ENCODE assay signal across 8 cellular contexts in genomic region chr6:135002229-135002844, GRCh38. TPM values are rescaled to one million over a fixed set of nuclear protein-coding genes. Genes with fewer than 3 reads are reported as not detected.
A peak's percentile ranks its signal among the peaks of the same experiment; 100 is the strongest.
DNase-seq lines count a peak whose midpoint lies in the region; ATAC-seq, FAIRE-seq and TF ChIP-seq lines count a peak whose summit lies in the region.

No MANE protein-coding gene starts in this region.

- H3K18ac ChIP-seq in mesendoderm (ENCODE audit: low read length), result no peak overlapping the region

- intact Hi-C loops in CD4-positive, alpha-beta memory T cell (cut with micrococcal nuclease), result loop anchor here (2.0 kb wide), 1 partner anchor 180 kb away; no protein-coding TSS in a partner anchor
- intact Hi-C loops in K562 (cut with micrococcal nuclease), result loop anchor here (10.0 kb wide), 1 partner anchor 82 kb away; no protein-coding TSS in a partner anchor

- no peak overlapping the region for H3K4me3 Mint-ChIP-seq in CD4-positive, alpha-beta memory T cell
- no peak overlapping the region for H3K4me3 Mint-ChIP-seq in T-cell

- TF ChIP-seq RAD21 in K562 (CRISPR knock-in tag; conservative IDR thresholded peaks at IDR 0.05 in 1 of 2, IDR thresholded peaks at IDR 0.05 in 1 of 2), result peak; percentile 36 to 48

- H3K9me3 ChIP-seq in CD4-positive, alpha-beta memory T cell (ENCODE audit: control insufficient read depth in 1 of 2, low read length in 2 of 2), result no peaks in the 10 kb centered on the region
- H3K9me3 ChIP-seq in K562 (replicated peaks; ENCODE audit: control insufficient read depth, insufficient read depth, low read depth, low read length), result no peaks in the 10 kb centered on the region

- H4K20me1 ChIP-seq in K562 (replicated peaks; ENCODE audit: control insufficient read depth, insufficient read depth, low read length), result no peaks in the 10 kb centered on the region

- no peak overlapping the region for H2AFZ ChIP-seq in K562 (ENCODE audit: low read depth, low read length)

- H3K27me3 ChIP-seq in CD4-positive, alpha-beta memory T cell (ENCODE audit: insufficient read depth, low read length), result no peaks in the 10 kb centered on the region
- H3K27me3 ChIP-seq in K562 (ENCODE audit: control insufficient read depth in 2 of 2, insufficient read depth in 2 of 2, low read length in 2 of 2), result no peaks in the 10 kb centered on the region
- H3K27me3 ChIP-seq in mesendoderm (ENCODE audit: insufficient read depth, low read length, poor library complexity), result no peaks in the 10 kb centered on the region

- CTCF ChIA-PET in CD4-positive, alpha-beta memory T cell (lab: Charles Lee; ENCODE audit: partially characterized antibody), result interaction anchor here (0.5 to 1.0 kb wide), 3 partner anchors 11 to 60 kb away, joined by 3 read pairs; no protein-coding TSS in a partner anchor
- CTCF ChIA-PET in K562 (lab: Yijun Ruan, JAX; ENCODE audit: low intra/inter-chr PET ratio) (interaction anchor here (1.3 kb wide), 1 partner anchor 829 kb away, joined by 5 read pairs; no protein-coding TSS in a partner anchor), T-cell (lab: Charles Lee) (interaction anchor here (0.5 to 1.0 kb wide), 8 partner anchors 10 to 234 kb away, joined by 3 to 8 read pairs (median 4); no protein-coding TSS in a partner anchor)

- no peak overlapping the region for H3K27ac Mint-ChIP-seq in CD4-positive, alpha-beta memory T cell
- H3K27ac Mint-ChIP-seq in T-cell, result no peak overlapping the region

- peaks cover 4% of the 10 kb centered on the region for H3K4me1 ChIP-seq in CD4-positive, alpha-beta memory T cell (ENCODE audit: insufficient read depth, low read length)
- H3K4me1 ChIP-seq in K562 (replicated peaks in 1 of 2; ENCODE audit: control insufficient read depth in 2 of 2, insufficient read depth in 2 of 2, low read length in 2 of 2) (peaks cover 8 to 18% of the 10 kb centered on the region in 2 experiments; a peak in 3 of 5 replicates), mesendoderm (ENCODE audit: control insufficient read depth, low read depth, low read length) (no peaks in the 10 kb centered on the region)

- no peak overlapping the region for H3K4me3 ChIP-seq in CD4-positive, alpha-beta memory T cell (ENCODE audit: low read length in 2 of 2)
- no peak overlapping the region for H3K4me3 ChIP-seq in K562
- H3K4me3 ChIP-seq in mesendoderm (ENCODE audit: low read length), result no peak overlapping the region

- in situ Hi-C loops in K562 (cut with MboI), result no loop called here

- no peak overlapping the region for H2AK5ac ChIP-seq in mesendoderm (ENCODE audit: low read length)

- H4K8ac ChIP-seq in mesendoderm (ENCODE audit: low read depth, low read length), result no peak overlapping the region

- no peaks in the 10 kb centered on the region for H3K27me3 Mint-ChIP-seq in CD4-positive, alpha-beta memory T cell
- no peaks in the 10 kb centered on the region for H3K27me3 Mint-ChIP-seq in T-cell

- FAIRE-seq in K562 (lab: Jason Lieb, UNC), result no peak

- H2BK15ac ChIP-seq in mesendoderm (replicated peaks; ENCODE audit: low read depth), result no peak overlapping the region

- no peak overlapping the region for H3K23ac ChIP-seq in mesendoderm (ENCODE audit: low read length)

- no peak overlapping the region for H2BK120ac ChIP-seq in mesendoderm (ENCODE audit: low read depth, low read length)

- H3K79me2 ChIP-seq in K562 (ENCODE audit: control insufficient read depth, insufficient read depth, low read length) (peaks cover 30% of the 10 kb centered on the region), mesendoderm (ENCODE audit: control insufficient read depth, insufficient read depth, low read length) (no peaks in the 10 kb centered on the region)

- TF ChIP-seq POLR2A in K562 (conservative IDR thresholded peaks at IDR 0.05), result no peak

- peak in 2 of 3 experiments; percentile 34 to 66; a peak in 3 of 6 replicates for TF ChIP-seq CTCF in K562 (IDR thresholded peaks at IDR 0.05 in 2 of 3, conservative IDR thresholded peaks at IDR 0.05 in 1 of 3; ENCODE audit: insufficient read depth in 2 of 3, low read depth in 1 of 3, low read length in 3 of 3)

- no peaks in the 10 kb centered on the region for H3K9me3 Mint-ChIP-seq in CD4-positive, alpha-beta memory T cell
- H3K9me3 Mint-ChIP-seq in T-cell, result no peaks in the 10 kb centered on the region

- ATAC-seq in HG03135 (IDR thresholded peaks at IDR 0.05; ENCODE audit: unreplicated experiment) (peak; percentile 26), K562 (peak; percentile 47), HG03521 (IDR thresholded peaks at IDR 0.05; ENCODE audit: unreplicated experiment) (no peak), T-cell (replicated peaks in 1 of 4) (no peak), GM21529 (IDR thresholded peaks at IDR 0.05; ENCODE audit: unreplicated experiment) (no peak), GM18519 (IDR thresholded peaks at IDR 0.05; ENCODE audit: low FRiP score, unreplicated experiment) (no peak)

- peak in 3 of 5 donors; percentile 19 to 27 (median 20) for DNase-seq in CD4-positive, alpha-beta memory T cell
- DNase-seq in K562 (ENCODE audit: extremely low read depth in 1 of 4, low spot score in 3 of 4) (peak; percentile 19 to 37 (median 22)), mesendoderm (peak; percentile 15), T-cell (no peak)

- H3K4ac ChIP-seq in mesendoderm (ENCODE audit: low read depth, low read length), result no peak overlapping the region

- 76% methylated on average over 5 of the region's 5 CpGs for WGBS in K562 (ENCODE audit: insufficient coverage, low coverage, missing lambda C conversion rate)
- no CpG with 5 or more reads among the region's 5 CpGs for WGBS in mesendoderm (ENCODE audit: extremely low coverage, insufficient coverage, low lambda C conversion rate)

- H3K9me1 ChIP-seq in K562 (ENCODE audit: control insufficient read depth, insufficient read depth, low read length), result no peaks in the 10 kb centered on the region

- H3K4me1 Mint-ChIP-seq in CD4-positive, alpha-beta memory T cell, result peaks cover under 1 to 11% (median 6%) of the 10 kb centered on the region in 4 donors
- H3K4me1 Mint-ChIP-seq in T-cell, result peaks cover 2 to 19% (median 5%) of the 10 kb centered on the region in 3 donors

- H3K4me2 ChIP-seq in K562 (ENCODE audit: insufficient read depth, low read length), result no peak overlapping the region
- no peak overlapping the region for H3K4me2 ChIP-seq in mesendoderm (ENCODE audit: low read length)

- H3K36me3 ChIP-seq in CD4-positive, alpha-beta memory T cell (ENCODE audit: insufficient read depth, low read length), result no peaks in the 10 kb centered on the region
- H3K36me3 ChIP-seq in K562 (ENCODE audit: control insufficient read depth, insufficient read depth, low read length), result peaks cover 54% of the 10 kb centered on the region
- peaks cover under 1% of the 10 kb centered on the region for H3K36me3 ChIP-seq in mesendoderm (ENCODE audit: control insufficient read depth, insufficient read depth, low read length)

- H2BK5ac ChIP-seq in mesendoderm (ENCODE audit: low read length), result no peak overlapping the region

- POLR2A ChIA-PET in CD4-positive, alpha-beta memory T cell (lab: Charles Lee; ENCODE audit: partially characterized antibody), result no interaction called here
- POLR2A ChIA-PET in K562 (lab: Yijun Ruan, JAX), result no interaction called here
- POLR2A ChIA-PET in T-cell (lab: Charles Lee), result no interaction called here

- H3K56ac ChIP-seq in mesendoderm (ENCODE audit: low read length), result no peak overlapping the region

- peaks cover 15 to 24% of the 10 kb centered on the region in 2 donors for H3K36me3 Mint-ChIP-seq in CD4-positive, alpha-beta memory T cell
- H3K36me3 Mint-ChIP-seq in T-cell, result peaks cover 13% of the 10 kb centered on the region

- no peaks in the 10 kb centered on the region for H3K79me1 ChIP-seq in mesendoderm (ENCODE audit: low read length)

- H3K9ac ChIP-seq in K562 (ENCODE audit: insufficient read depth in 1 of 2, low read depth in 2 of 2, low read length in 2 of 2), result no peak overlapping the region
- no peak overlapping the region for H3K9ac ChIP-seq in mesendoderm (ENCODE audit: low read length)

- no peak overlapping the region for H4K5ac ChIP-seq in mesendoderm (ENCODE audit: low read length)

- H3K27ac ChIP-seq in CD4-positive, alpha-beta memory T cell (ENCODE audit: low read depth, low read length), result no peak overlapping the region
- no peak overlapping the region for H3K27ac ChIP-seq in K562 (ENCODE audit: extremely low read depth, low read depth, low read length)
- H3K27ac ChIP-seq in mesendoderm (ENCODE audit: low read depth, low read length), result no peak overlapping the region

- TF ChIP-seq EP300 in K562 (IDR thresholded peaks at IDR 0.05; ENCODE audit: low read length), result no peak

- no TSS peak for BruUV-seq in K562 (replicated peaks; lab: Mats Ljungman, UMichigan)

RNA-seq across cellular contexts. Expression of gene HBS1L, which starts 52.3 kb away (rescaled TPM):
- 10 to 100 TPM; 63.8 to 69.9 TPM for total RNA-seq in CD4-positive, alpha-beta memory T cell
- 10 to 100 TPM; 49.0 to 59.5 TPM for polyA plus RNA-seq in CD4-positive, alpha-beta memory T cell
- 82.7 and 242 TPM in 2 replicates for total RNA-seq in K562 (2011; cell fraction: chromatin; rRNA removed; ENCODE audit: low replicate concordance)
- total RNA-seq in K562 (2011; cell fraction: nucleolus; rRNA removed), result 27.5 and 35.5 TPM in 2 replicates
- 68.2 and 121 TPM in 2 replicates for total RNA-seq in K562 (2011; cell fraction: nucleoplasm; rRNA removed)
- total RNA-seq in K562 (2014; rRNA removed) (133 and 145 TPM in 2 replicates), K562 (2014; rRNA removed; fragmentation: Illumina TruSeq; extraction: Trizol) (184 and 207 TPM in 2 replicates), K562 (2015; rRNA removed; fragmentation: Illumina TruSeq; extraction: Trizol) (161 and 170 TPM in 2 replicates), K562 (2021) (128 and 140 TPM in 2 replicates), T-cell (100 to 1,000 TPM in 1 of 5 donors, 10 to 100 TPM in 4; 51.4 to 112 (median 69.7) TPM)
- polyA plus RNA-seq in K562 (2011; rRNA removed) (131 and 175 TPM in 2 replicates), K562 (2014; fragmentation: Illumina TruSeq; extraction: Trizol) (117 and 121 TPM in 2 replicates), K562 (2014; fragmentation: Nextera tagmentation; extraction: Ambion mirVana) (100 to 1,000 TPM; 101 to 199 TPM), K562 (2014; rRNA removed) (115 and 120 TPM in 2 replicates)
- 34.0 and 60.3 TPM in 2 replicates for polyA plus RNA-seq in K562 (2011; cell fraction: cytosol; rRNA removed)
- polyA plus RNA-seq in K562 (2011; cell fraction: nucleus; rRNA removed), result 57.7 and 92.5 TPM in 2 replicates
- 75.8 and 104 TPM in 2 replicates for polyA plus RNA-seq in K562 (2012)
- 345 and 377 TPM in 2 replicates for polyA minus RNA-seq in K562 (2011; rRNA and poly(A)+ RNA removed)
- 82.5 and 96.0 TPM in 2 replicates for polyA minus RNA-seq in K562 (2011; cell fraction: cytosol; rRNA and poly(A)+ RNA removed)
- polyA minus RNA-seq in K562 (2011; cell fraction: nucleus; rRNA and poly(A)+ RNA removed), result 84.1 and 152 TPM in 2 replicates
- polyA plus RNA-seq in mesendoderm (2013, experiment 1 of 2), result 63.5 TPM
- 59.1 TPM for polyA plus RNA-seq in mesendoderm (2013, experiment 2 of 2)

RNA-seq across cellular contexts. Expression of gene ALDH8A1, which starts 52.4 kb away (rescaled TPM):
- 1 to 10 TPM; 2.2 TPM for total RNA-seq in CD4-positive, alpha-beta memory T cell
- polyA plus RNA-seq in CD4-positive, alpha-beta memory T cell, result not detected
- 0.55 and 0.74 TPM in 2 replicates for total RNA-seq in K562 (2011; cell fraction: chromatin; rRNA removed; ENCODE audit: low replicate concordance)
- total RNA-seq in K562 (2011; cell fraction: nucleolus; rRNA removed), result not detected in 2 replicates
- total RNA-seq in K562 (2011; cell fraction: nucleoplasm; rRNA removed), result 0.76 TPM in 1 of 2 replicates, not detected in the other
- total RNA-seq in K562 (2014; rRNA removed) (0.04 and 0.05 TPM in 2 replicates), K562 (2014; rRNA removed; fragmentation: Illumina TruSeq; extraction: Trizol) (0.04 TPM in 1 of 2 replicates, not detected in the other), K562 (2015; rRNA removed; fragmentation: Illumina TruSeq; extraction: Trizol) (0.18 and 0.19 TPM in 2 replicates), K562 (2021) (0.16 and 0.18 TPM in 2 replicates), T-cell (1 to 10 TPM; 1.8 to 3.6 (median 2.1) TPM)
- polyA plus RNA-seq in K562 (2011; rRNA removed) (0.03 and 0.08 TPM in 2 replicates), K562 (2014; fragmentation: Illumina TruSeq; extraction: Trizol) (0.08 TPM in 1 of 2 replicates, not detected in the other), K562 (2014; fragmentation: Nextera tagmentation; extraction: Ambion mirVana) (under 1 TPM in 1 of 2 experiments, not detected in 1; 0.03 TPM), K562 (2014; rRNA removed) (0.03 TPM in 2 replicates)
- 0.01 and 0.06 TPM in 2 replicates for polyA plus RNA-seq in K562 (2011; cell fraction: cytosol; rRNA removed)
- polyA plus RNA-seq in K562 (2011; cell fraction: nucleus; rRNA removed), result 0.21 TPM in 1 of 2 replicates, not detected in the other
- 0.04 and 0.05 TPM in 2 replicates for polyA plus RNA-seq in K562 (2012)
- polyA minus RNA-seq in K562 (2011; rRNA and poly(A)+ RNA removed), result 0.15 TPM in 1 of 2 replicates, not detected in the other
- polyA minus RNA-seq in K562 (2011; cell fraction: cytosol; rRNA and poly(A)+ RNA removed), result not detected in 2 replicates
- polyA minus RNA-seq in K562 (2011; cell fraction: nucleus; rRNA and poly(A)+ RNA removed), result 0.78 TPM in 1 of 2 replicates, not detected in the other
- 0.04 TPM for polyA plus RNA-seq in mesendoderm (2013, experiment 1 of 2)
- polyA plus RNA-seq in mesendoderm (2013, experiment 2 of 2), result 0.11 TPM

Comparison
In these comparisons a context has a peak if more than half of its experiments do, and no peak if none do; other contexts are left out.
1. DNase-seq: peak in CD4-positive, alpha-beta memory T cell (3 of 5), K562 (4 of 4) and mesendoderm (single experiment); none in T-cell (0 of 34).
2. ATAC-seq: peak in HG03135 (single experiment) and K562 (single experiment); none in HG03521 (single experiment), T-cell (0 of 4), GM21529 (single experiment) and GM18519 (single experiment).